Comparison of ENCODE assay signal across 17 cellular contexts in the genomic region with DNA sequence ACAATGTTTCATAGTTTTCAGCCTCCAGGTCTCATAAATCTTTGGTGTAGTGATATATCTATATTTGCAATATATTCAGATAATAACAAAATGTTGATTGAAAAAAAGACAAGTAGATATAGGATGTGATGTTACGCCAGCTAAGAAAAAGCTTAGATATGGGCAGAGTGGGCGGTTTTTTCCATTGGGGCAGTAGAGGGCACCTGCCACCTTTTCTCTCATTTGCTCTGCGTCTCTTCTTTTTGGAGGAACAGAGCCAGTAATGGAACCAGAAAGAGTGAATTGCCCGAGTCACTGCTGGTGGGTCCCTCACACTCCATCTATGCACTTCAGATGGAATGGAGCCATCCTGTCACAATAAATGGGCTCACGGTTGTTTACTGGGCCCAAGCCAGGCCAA.
DNase-seq lines count a peak whose midpoint lies in the region; ATAC-seq, FAIRE-seq and TF ChIP-seq lines count a peak whose summit lies in the region.
"Had no signal": no experiment of that assay in that cellular context is flagged by ENCODE, and none has a peak within 500 bp of the region (broad histone marks: within the 10 kb centered on the region; RNA-seq: fewer than 3 reads in every experiment).

No MANE protein-coding gene starts in this region.

- no peak for FAIRE-seq in bronchial epithelial cell (lab: Jason Lieb, UNC)
- FAIRE-seq: astrocyte, islet of Langerhans had no signal

- ATAC-seq in HG02571 (IDR thresholded peaks at IDR 0.05; ENCODE audit: unreplicated experiment) = no peak

- no peak for TF ChIP-seq POLR2A in NB4 (IDR thresholded peaks at IDR 0.05; ENCODE audit: extremely low read depth, insufficient read length)

- H3K36me3 ChIP-seq in bronchial epithelial cell (ENCODE audit: control insufficient read depth, insufficient read depth, low read length) = no peaks in the 10 kb centered on the region
- no peaks in the 10 kb centered on the region for H3K36me3 ChIP-seq in tibial artery
- H3K36me3 ChIP-seq: BLaER1, MG63 had no signal

- no peak overlapping the region for H3K27ac ChIP-seq in tibial artery
- H3K27ac ChIP-seq: BLaER1 had no signal

- no peaks in the 10 kb centered on the region for H3K9me3 ChIP-seq in tibial artery
- H3K9me3 ChIP-seq: BLaER1, MG63 had no signal

- intact Hi-C loops in tibial artery (cut with DNase I; ENCODE audit: low total_unique reads) = no loop called here

- peak in 2 of 3 experiments; percentile 1 to 5 for DNase-seq in stimulated activated CD4-positive, alpha-beta T cell treated with anti-CD3 and anti-CD28 coated beads, TNF-alpha, amount 100 ng/mL, for 4 hours (ENCODE audit: low read depth in 3 of 3)
- no peak for DNase-seq in stimulated activated CD4-positive, alpha-beta T cell treated with anti-CD3 and anti-CD28 coated beads, Interleukin-12 subunit alpha, Interleukin-12 subunit beta, amount 100 ng/mL, for 4 hours
- peak; percentile 32 for DNase-seq in NB4 (ENCODE audit: low read depth)
- DNase-seq in bronchial epithelial cell (ENCODE audit: low read depth) = no peak
- DNase-seq in tibial artery = no peak
- DNase-seq in NCI-H146 treated with DMSO at 0.1 percent for 48 hours (lab: John Stamatoyannopoulos, UW; ENCODE audit: unreplicated experiment) = no peak
- DNase-seq in NCI-H187 treated with DMSO at 0.1 percent for 48 hours (lab: John Stamatoyannopoulos, UW) = no peak
- DNase-seq: effector CD8-positive, alpha-beta T cell; foreskin melanocyte; GF-D8; MG63; retina; SHP77 had no signal

- H3K27me3 ChIP-seq in bronchial epithelial cell (ENCODE audit: control insufficient read depth, insufficient read depth, low read length) = no peaks in the 10 kb centered on the region
- peaks cover 0 to 7% of the 10 kb centered on the region in 2 donors for H3K27me3 ChIP-seq in tibial artery
- H3K27me3 ChIP-seq: BLaER1, MG63 had no signal

- H3K4me1 ChIP-seq in tibial artery = peaks cover 0 to 11% (median 6%) of the 10 kb centered on the region in 4 donors

- H3K4me3 ChIP-seq in NB4 (ENCODE audit: low read depth, low read length) = no peak overlapping the region
- no peak overlapping the region for H3K4me3 ChIP-seq in bronchial epithelial cell (ENCODE audit: low read depth, low read length)
- H3K4me3 ChIP-seq in tibial artery = no peak overlapping the region
- H3K4me3 ChIP-seq: BLaER1, MG63 had no signal

- TF ChIP-seq CTCF in NB4 (IDR thresholded peaks at IDR 0.05; ENCODE audit: low read depth, low read length) (no peak), bronchial epithelial cell (IDR thresholded peaks at IDR 0.05; ENCODE audit: insufficient read depth, low read length, severe bottlenecking) (peak; percentile 16), tibial artery (IDR thresholded peaks at IDR 0.05) (no peak)

Comparison
In these comparisons a context has a peak if more than half of its experiments do, and no peak if none do; other contexts are left out.
1. DNase-seq: peak in stimulated activated CD4-positive, alpha-beta T cell treated with anti-CD3 and anti-CD28 coated beads, TNF-alpha, amount 100 ng/mL, for 4 hours (2 of 3) and NB4 (single experiment); none in stimulated activated CD4-positive, alpha-beta T cell treated with anti-CD3 and anti-CD28 coated beads, Interleukin-12 subunit alpha, Interleukin-12 subunit beta, amount 100 ng/mL, for 4 hours (single experiment), bronchial epithelial cell (single experiment), tibial artery (0 of 2), NCI-H146 treated with DMSO at 0.1 percent for 48 hours (single experiment) and NCI-H187 treated with DMSO at 0.1 percent for 48 hours (single experiment).